Comparison of ENCODE assay signal across 12 cellular contexts in the genomic region with DNA sequence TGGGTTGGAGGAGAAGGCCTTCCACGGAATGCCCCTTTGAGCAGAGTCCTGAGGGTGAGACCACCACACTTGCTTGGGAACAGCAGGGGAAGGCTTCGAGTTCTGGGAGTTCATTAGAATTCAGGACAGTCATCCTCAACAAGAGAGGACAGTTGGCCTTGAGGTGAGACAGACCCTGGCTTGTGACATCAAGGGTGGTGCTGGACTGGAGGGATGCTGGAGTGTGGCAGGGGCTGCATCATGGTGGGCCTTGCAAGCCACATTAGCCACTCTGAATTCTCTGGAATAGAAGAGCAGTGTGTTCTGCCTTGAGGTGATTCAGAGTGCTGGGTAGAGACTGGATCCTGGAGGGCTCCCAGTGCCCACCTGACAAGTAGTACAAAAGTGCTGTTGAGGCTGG. TPM values are rescaled to one million over a fixed set of nuclear protein-coding genes. Genes with fewer than 3 reads are reported as not detected.
DNase-seq lines count a peak whose midpoint lies in the region; ATAC-seq and TF ChIP-seq lines count a peak whose summit lies in the region.
"Had no signal": no experiment of that assay in that cellular context is flagged by ENCODE, and none has a peak within 500 bp of the region (broad histone marks: within the 10 kb centered on the region; RNA-seq: fewer than 3 reads in every experiment).

No MANE protein-coding gene starts in this region.

- H3K27ac Mint-ChIP-seq in MCF 10A (ENCODE audit: low read depth, unreplicated experiment), result peak overlapping the region; percentile 46
- H3K27ac Mint-ChIP-seq in naive B cell, result peak overlapping the region; percentile 11 to 73 (median 56)
- H3K27ac Mint-ChIP-seq: GM23338 had no signal

- DNase-seq in MCF 10A (ENCODE audit: unreplicated experiment), result no peak
- no peak for DNase-seq in breast epithelium (ENCODE audit: low spot score in 2 of 2)
- DNase-seq in RWPE1 (ENCODE audit: low spot score), result no peak
- no peak for DNase-seq in naive B cell
- DNase-seq in osteoblast (ENCODE audit: insufficient read length, low spot score, missing footprints), result no peak
- no peak for DNase-seq in MG63
- DNase-seq: Calu3, DMS 273 treated with DMSO at 0.1 percent for 48 hours, H7 had no signal

- CTCF ChIA-PET in MCF 10A (lab: Yijun Ruan, JAX) (interaction anchor here (0.6 to 0.7 kb wide), 2 partner anchors 231 to 490 kb away, joined by 3 read pairs; no protein-coding TSS in a partner anchor), RWPE1 (lab: Yijun Ruan, JAX) (no interaction called here)

- no peaks in the 10 kb centered on the region for H3K9me3 ChIP-seq in breast epithelium
- H3K9me3 ChIP-seq in osteoblast (ENCODE audit: low read depth, low read length), result no peaks in the 10 kb centered on the region
- H3K9me3 ChIP-seq in MG63, result no peaks in the 10 kb centered on the region

- TF ChIP-seq CTCF in MCF 10A (IDR thresholded peaks at IDR 0.05; ENCODE audit: unreplicated experiment) (no peak), breast epithelium (IDR thresholded peaks at IDR 0.05) (no peak), RWPE1 (conservative IDR thresholded peaks at IDR 0.05; ENCODE audit: low read depth) (no peak), osteoblast (IDR thresholded peaks at IDR 0.05; ENCODE audit: extremely low read depth, low read depth, low read length) (no peak)

- H3K4me1 ChIP-seq in breast epithelium (no peaks in the 10 kb centered on the region), osteoblast (ENCODE audit: insufficient read depth, low read length) (peaks cover 11% of the 10 kb centered on the region)

- no peak overlapping the region for H3K4me3 Mint-ChIP-seq in MCF 10A (ENCODE audit: unreplicated experiment)
- no peak overlapping the region for H3K4me3 Mint-ChIP-seq in naive B cell
- H3K4me3 Mint-ChIP-seq: GM23338 had no signal

- H3K27me3 ChIP-seq in breast epithelium (no peaks in the 10 kb centered on the region), osteoblast (ENCODE audit: insufficient read depth, low read length) (peaks cover 5% of the 10 kb centered on the region), MG63 (no peaks in the 10 kb centered on the region)

- H3K36me3 ChIP-seq in breast epithelium (no peaks in the 10 kb centered on the region), osteoblast (ENCODE audit: insufficient read depth, low read length) (no peaks in the 10 kb centered on the region), MG63 (no peaks in the 10 kb centered on the region; the same call in none of the 2 replicates)

- H3K9me3 Mint-ChIP-seq in MCF 10A (ENCODE audit: unreplicated experiment), result no peaks in the 10 kb centered on the region
- no peaks in the 10 kb centered on the region for H3K9me3 Mint-ChIP-seq in naive B cell

- H3K4me2 ChIP-seq in osteoblast (ENCODE audit: insufficient read depth, low read length), result no peak overlapping the region
- H3K4me2 ChIP-seq: GM23338 had no signal

- H3K4me3 ChIP-seq in breast epithelium (no peak overlapping the region), osteoblast (ENCODE audit: insufficient read depth, low read length) (no peak overlapping the region), MG63 (no peak overlapping the region)
- H3K4me3 ChIP-seq: GM23338 had no signal

- no peak for TF ChIP-seq POLR2A in breast epithelium (IDR thresholded peaks at IDR 0.05)

- no peaks in the 10 kb centered on the region for H3K36me3 Mint-ChIP-seq in MCF 10A (ENCODE audit: insufficient read depth, unreplicated experiment)
- H3K36me3 Mint-ChIP-seq in naive B cell, result peaks cover 0 to 13% of the 10 kb centered on the region in 2 donors

- ATAC-seq in naive B cell (ENCODE audit: low read depth in 2 of 2) (no peak), HG03571 (IDR thresholded peaks at IDR 0.05; ENCODE audit: unreplicated experiment) (no peak)
- ATAC-seq: GM23338 had no signal

- H3K27ac ChIP-seq in breast epithelium, result no peak overlapping the region
- peak overlapping the region; percentile 17 for H3K27ac ChIP-seq in RWPE1
- no peak overlapping the region for H3K27ac ChIP-seq in osteoblast (ENCODE audit: low read depth, low read length)
- H3K27ac ChIP-seq: 22Rv1 had no signal

- H3K4me1 Mint-ChIP-seq in MCF 10A (ENCODE audit: insufficient read depth, unreplicated experiment), result peaks cover 30% of the 10 kb centered on the region
- peaks cover 36 to 74% (median 69%) of the 10 kb centered on the region in 3 donors for H3K4me1 Mint-ChIP-seq in naive B cell

- BruUV-seq in MCF 10A (replicated peaks; lab: Mats Ljungman, UMichigan), result no TSS peak

- POLR2A ChIA-PET in MCF 10A (lab: Yijun Ruan, JAX) (interaction anchor here (0.6 to 1.1 kb wide), 2 partner anchors 12 to 19 kb away, joined by 4 to 5 read pairs; no protein-coding TSS in a partner anchor), RWPE1 (lab: Yijun Ruan, JAX; ENCODE audit: low non-redundant PET) (no interaction called here)

- peaks cover 67% of the 10 kb centered on the region for H3K79me2 ChIP-seq in osteoblast (ENCODE audit: insufficient read depth, low read length)

- no peaks in the 10 kb centered on the region for H3K27me3 Mint-ChIP-seq in MCF 10A (ENCODE audit: insufficient read depth, unreplicated experiment)
- H3K27me3 Mint-ChIP-seq in naive B cell, result no peaks in the 10 kb centered on the region

- intact Hi-C loops in MCF 10A (cut with micrococcal nuclease), result no loop called here
- intact Hi-C loops in breast epithelium (cut with DNase I; ENCODE audit: low total_unique reads), result no loop called here

- peaks cover 76% of the 10 kb centered on the region for H4K20me1 ChIP-seq in osteoblast (ENCODE audit: insufficient read depth, low read length)

- H2AFZ ChIP-seq in osteoblast (ENCODE audit: low read length), result no peak overlapping the region
- H2AFZ ChIP-seq: GM23338 had no signal

RNA-seq across cellular contexts. Expression of a gene that starts 26.3 kb away (rescaled TPM):
- 317 and 368 TPM in 2 replicates for total RNA-seq in MCF 10A (2022)
- 100 to 1,000 TPM; 305 to 560 (median 418) TPM for total RNA-seq in breast epithelium
- 100 to 1,000 TPM; 289 to 343 (median 310) TPM for polyA plus RNA-seq in naive B cell (ENCODE audit: low read depth in 6 of 6)
- total RNA-seq in osteoblast, result 326 and 331 TPM in 2 replicates
- total RNA-seq in MG63 (2014; rRNA removed; shearing (Covaris generic); ENCODE audit: low replicate concordance), result 369 and 426 TPM in 2 replicates
